7 cellular contexts compared by ENCODE assay signal in the genomic region with DNA sequence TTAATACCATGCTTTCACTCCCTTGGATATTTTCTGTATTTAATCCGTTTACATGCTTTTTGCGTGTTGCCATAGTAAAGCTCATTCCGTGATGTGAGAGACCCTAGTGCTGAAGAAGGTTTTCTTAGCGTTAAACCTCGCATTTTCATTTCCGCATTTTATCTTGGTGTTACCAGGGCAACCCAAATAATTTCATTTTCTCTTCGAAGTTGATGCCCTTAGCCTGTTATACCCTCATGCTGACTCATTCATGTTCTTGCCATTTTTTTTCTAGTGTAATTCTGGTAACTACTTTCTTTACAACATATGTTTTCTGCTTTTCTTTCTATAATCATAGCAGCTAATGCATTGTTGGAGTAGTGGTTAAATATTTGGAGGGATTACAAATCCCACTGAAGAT. TPM values are rescaled to one million over a fixed set of nuclear protein-coding genes. Genes with fewer than 3 reads are reported as not detected.
DNase-seq lines count a peak whose midpoint lies in the region; ATAC-seq, FAIRE-seq and TF ChIP-seq lines count a peak whose summit lies in the region.

No MANE protein-coding gene starts in this region.

- DNase-seq in OCI-M1 (lab: John Stamatoyannopoulos, UW) (peak; percentile 90), kidney (no peak), NCI-H146 (lab: John Stamatoyannopoulos, UW) (no peak)
- DNase-seq in naive thymus-derived CD4-positive, alpha-beta T cell = peak in 5 of 9 donors; percentile 10 to 23 (median 20)
- DNase-seq in activated CD8-positive, alpha-beta memory T cell treated with anti-CD3 and anti-CD28 coated beads, Interleukin-2, amount 50 U/mL, for 4 hours = no peak

- POLR2A ChIA-PET in naive thymus-derived CD4-positive, alpha-beta T cell (lab: Charles Lee) = interaction anchor here (1.2 to 2.3 kb wide), 5 partner anchors 11 to 89 kb away, joined by 3 to 11 read pairs (median 4); no protein-coding TSS in a partner anchor

- H3K4me3 ChIP-seq in naive thymus-derived CD4-positive, alpha-beta T cell (ENCODE audit: low read length) = no peak overlapping the region
- H3K4me3 ChIP-seq in kidney (ENCODE audit: low read length in 2 of 2) = no peak overlapping the region

- ATAC-seq in GM18909 (IDR thresholded peaks at IDR 0.05; ENCODE audit: poor library complexity, unreplicated experiment) = peak; percentile 99
- ATAC-seq in HG02798 (IDR thresholded peaks at IDR 0.05; ENCODE audit: poor library complexity, unreplicated experiment) = peak; percentile 98
- peak; percentile 88 for ATAC-seq in naive thymus-derived CD4-positive, alpha-beta T cell

- no peak for FAIRE-seq in kidney (lab: Jason Lieb, UNC)

- intact Hi-C loops in naive thymus-derived CD4-positive, alpha-beta T cell (cut with micrococcal nuclease) = no loop called here
- intact Hi-C loops in kidney (cut with DNase I) = no loop called here

- peak overlapping the region in 6 of 9 donors; percentile 4 to 87 (median 36) for H3K27ac Mint-ChIP-seq in naive thymus-derived CD4-positive, alpha-beta T cell

- CTCF ChIA-PET in naive thymus-derived CD4-positive, alpha-beta T cell (lab: Charles Lee) = interaction anchor here (1.3 kb wide), 1 partner anchor 9 kb away, joined by 5 read pairs; no protein-coding TSS in a partner anchor

- H3K36me3 Mint-ChIP-seq in naive thymus-derived CD4-positive, alpha-beta T cell = peaks cover 0 to 32% (median 16%) of the 10 kb centered on the region in 5 donors

- no peak for TF ChIP-seq CTCF in kidney (IDR thresholded peaks at IDR 0.05; ENCODE audit: borderline replicate concordance, extremely low read depth, insufficient read depth)

- H3K27me3 Mint-ChIP-seq in naive thymus-derived CD4-positive, alpha-beta T cell = no peaks in the 10 kb centered on the region

- no peaks in the 10 kb centered on the region for H3K9me3 ChIP-seq in naive thymus-derived CD4-positive, alpha-beta T cell (ENCODE audit: control insufficient read depth in 2 of 3, low read length in 3 of 3)
- no peaks in the 10 kb centered on the region for H3K9me3 ChIP-seq in kidney (ENCODE audit: control insufficient read depth in 1 of 2, low read length in 2 of 2)

- no peaks in the 10 kb centered on the region for H3K36me3 ChIP-seq in naive thymus-derived CD4-positive, alpha-beta T cell (ENCODE audit: control insufficient read depth in 2 of 3, insufficient read depth in 3 of 3, low read length in 3 of 3)
- no peaks in the 10 kb centered on the region for H3K36me3 ChIP-seq in kidney (ENCODE audit: control insufficient read depth in 1 of 2, insufficient read depth in 2 of 2, low read length in 2 of 2)

- peaks cover 64 to 100% (median 98%) of the 10 kb centered on the region in 7 donors for H3K4me1 Mint-ChIP-seq in naive thymus-derived CD4-positive, alpha-beta T cell

- peaks cover 48 to 50% of the 10 kb centered on the region in 2 donors for H3K4me1 ChIP-seq in naive thymus-derived CD4-positive, alpha-beta T cell (ENCODE audit: control insufficient read depth in 2 of 2, insufficient read depth in 2 of 2, low read length in 2 of 2)
- no peaks in the 10 kb centered on the region for H3K4me1 ChIP-seq in kidney (ENCODE audit: control insufficient read depth in 1 of 2, insufficient read depth in 1 of 2, low read depth in 1 of 2, low read length in 2 of 2)

- H3K9ac ChIP-seq in kidney (ENCODE audit: low read length in 2 of 2) = no peak overlapping the region

- H3K9me3 Mint-ChIP-seq in naive thymus-derived CD4-positive, alpha-beta T cell = no peaks in the 10 kb centered on the region

- H3K4me3 Mint-ChIP-seq in naive thymus-derived CD4-positive, alpha-beta T cell = peak overlapping the region in 9 of 10 donors; percentile 0 to 68 (median 22)

- H3K27me3 ChIP-seq in naive thymus-derived CD4-positive, alpha-beta T cell (ENCODE audit: control insufficient read depth in 2 of 2, insufficient read depth in 2 of 2, low read length in 2 of 2) = no peaks in the 10 kb centered on the region

- no peak overlapping the region for H3K27ac ChIP-seq in naive thymus-derived CD4-positive, alpha-beta T cell (ENCODE audit: low read depth, low read length)
- no peak overlapping the region for H3K27ac ChIP-seq in kidney (ENCODE audit: low read depth in 2 of 2, low read length in 2 of 2)

RNA-seq across cellular contexts. Expression of a gene that starts 37.2 kb away (rescaled TPM):
- 10 to 100 TPM; 27.1 to 50.5 (median 46.6) TPM for total RNA-seq in naive thymus-derived CD4-positive, alpha-beta T cell
- polyA plus RNA-seq in naive thymus-derived CD4-positive, alpha-beta T cell = 10 to 100 TPM; 14.3 to 16.6 TPM
- total RNA-seq in kidney = 12.7 TPM
- polyA plus RNA-seq in kidney (ENCODE audit: insufficient read depth, low read depth, low replicate concordance) = 2.6 TPM

Comparison
In these comparisons a context has a peak if more than half of its experiments do, and no peak if none do; other contexts are left out.
1. DNase-seq: peak in OCI-M1 (single experiment) and naive thymus-derived CD4-positive, alpha-beta T cell (5 of 9); none in kidney (single experiment), activated CD8-positive, alpha-beta memory T cell treated with anti-CD3 and anti-CD28 coated beads, Interleukin-2, amount 50 U/mL, for 4 hours (single experiment) and NCI-H146 (single experiment).
2. Peak in every context shown above with its lines, with median percentiles within 50 percentile points of each other: ATAC-seq.